In genomic region chr11:66418168-66418985, GRCh38 we compare ENCODE assay signal across 8 cellular contexts. TPM values are rescaled to one million over a fixed set of nuclear protein-coding genes. Genes with fewer than 3 reads are reported as not detected.
DNase-seq lines count a peak whose midpoint lies in the region; ATAC-seq and TF ChIP-seq lines count a peak whose summit lies in the region.

No MANE protein-coding gene starts in this region.

- peaks cover 15% of the 10 kb centered on the region for H3K27me3 Mint-ChIP-seq in Caco-2 (ENCODE audit: insufficient read depth, unreplicated experiment)
- peaks cover 69% of the 10 kb centered on the region for H3K27me3 Mint-ChIP-seq in activated T-cell treated with anti-CD3 and anti-CD28 coated beads, Interleukin-2, amount 50 U/mL, for 72 hours (ENCODE audit: low read depth)
- H3K27me3 Mint-ChIP-seq in neural crest cell (ENCODE audit: low read depth): peaks cover 68% of the 10 kb centered on the region

- POLR2A ChIA-PET in Caco-2 (lab: Charles Lee): interaction anchor here (0.6 to 1.3 kb wide), 3 partner anchors 20 to 62 kb away, joined by 3 to 16 read pairs (median 7); partner anchors contain the start of genes DPP3, MRPL11 and PELI3

- H3K4me3 Mint-ChIP-seq in Caco-2 (ENCODE audit: unreplicated experiment): no peak overlapping the region
- peak overlapping the region; percentile 61 to 66 for H3K4me3 Mint-ChIP-seq in activated T-cell treated with anti-CD3 and anti-CD28 coated beads, Interleukin-2, amount 50 U/mL, for 72 hours
- peak overlapping the region; percentile 42 for H3K4me3 Mint-ChIP-seq in neural crest cell

- H3K9ac ChIP-seq in HUES64 (ENCODE audit: low read depth, low read length): no peak overlapping the region

- no peaks in the 10 kb centered on the region for H3K4me1 ChIP-seq in Caco-2
- H3K4me1 ChIP-seq in HUES64 (ENCODE audit: insufficient read depth, low read length): peaks cover 40% of the 10 kb centered on the region

- ATAC-seq in activated T-cell treated with anti-CD3 and anti-CD28 coated beads, Interleukin-2, amount 50 U/mL, for 72 hours (replicated peaks in 1 of 2): peak; percentile 90 to 92
- no peak for ATAC-seq in left lobe of liver

- H3K4me3 ChIP-seq in Caco-2 (ENCODE audit: low read depth, low read length): no peak overlapping the region
- H3K4me3 ChIP-seq in HUES64 (ENCODE audit: low read length): peak overlapping the region; percentile 16; the same call in 1 of the 2 replicates

- peaks cover 10% of the 10 kb centered on the region for H3K9me3 Mint-ChIP-seq in Caco-2 (ENCODE audit: unreplicated experiment)
- peaks cover 3 to 5% of the 10 kb centered on the region in 2 donors for H3K9me3 Mint-ChIP-seq in activated T-cell treated with anti-CD3 and anti-CD28 coated beads, Interleukin-2, amount 50 U/mL, for 72 hours
- H3K9me3 Mint-ChIP-seq in neural crest cell: no peaks in the 10 kb centered on the region

- no peaks in the 10 kb centered on the region; the same call in 1 of the 2 replicates for H3K27me3 ChIP-seq in Caco-2 (replicated peaks; ENCODE audit: control insufficient read depth, insufficient read depth, low read length)
- H3K27me3 ChIP-seq in HUES64 (ENCODE audit: insufficient read depth, low read length): peaks cover 27% of the 10 kb centered on the region

- H3K4me1 Mint-ChIP-seq in Caco-2 (ENCODE audit: low read depth, unreplicated experiment): peaks cover 14% of the 10 kb centered on the region
- H3K4me1 Mint-ChIP-seq in activated T-cell treated with anti-CD3 and anti-CD28 coated beads, Interleukin-2, amount 50 U/mL, for 72 hours (ENCODE audit: low read depth): peaks cover 35% of the 10 kb centered on the region
- peaks cover 30% of the 10 kb centered on the region for H3K4me1 Mint-ChIP-seq in neural crest cell

- H3K27ac Mint-ChIP-seq in Caco-2 (ENCODE audit: unreplicated experiment) (no peak overlapping the region), neural crest cell (ENCODE audit: unreplicated experiment) (no peak overlapping the region)
- peak overlapping the region; percentile 19 for H3K27ac Mint-ChIP-seq in activated T-cell treated with anti-CD3 and anti-CD28 coated beads, Interleukin-2, amount 50 U/mL, for 72 hours

- H3K9me3 ChIP-seq in Caco-2 (peaks cover 7% of the 10 kb centered on the region; the same call in 1 of the 2 replicates), HUES64 (ENCODE audit: insufficient read depth, low read depth, low read length) (no peaks in the 10 kb centered on the region)

- peak; percentile 82 to 89 for DNase-seq in Caco-2
- DNase-seq in RPMI7951 (ENCODE audit: low read depth): peak; percentile 97
- DNase-seq in activated T-cell treated with anti-CD3 and anti-CD28 coated beads, Interleukin-2, amount 50 U/mL, for 72 hours: peak; percentile 70 to 84
- peak; percentile 95 for DNase-seq in fibroblast of gingiva (ENCODE audit: low read depth)
- peak; percentile 91 for DNase-seq in neural crest cell (ENCODE audit: low read depth, low spot score)
- DNase-seq in substantia nigra (lab: John Stamatoyannopoulos, UW): peak in 31 of 49 donors; percentile 2 to 95 (median 28)
- DNase-seq in left lobe of liver (ENCODE audit: low spot score): no peak

- H3K36me3 ChIP-seq in Caco-2 (ENCODE audit: control insufficient read depth, insufficient read depth, low read length): no peaks in the 10 kb centered on the region
- H3K36me3 ChIP-seq in HUES64 (ENCODE audit: insufficient read depth, low read length): no peaks in the 10 kb centered on the region

- peak in 1 of 2 experiments; percentile 56 for TF ChIP-seq CTCF in Caco-2 (IDR thresholded peaks at IDR 0.05; ENCODE audit: insufficient read depth in 1 of 2, low read depth in 1 of 2, low read length in 1 of 2, severe bottlenecking in 1 of 2, unreplicated experiment in 1 of 2)
- no peak for TF ChIP-seq CTCF in neural crest cell (conservative IDR thresholded peaks at IDR 0.05)

- peak overlapping the region; percentile 11; the same call in 1 of the 2 replicates for H3K27ac ChIP-seq in HUES64 (ENCODE audit: low read depth, low read length)
- H3K27ac ChIP-seq in substantia nigra (ENCODE audit: low read depth, low read length, poor library complexity, severe bottlenecking): no peak overlapping the region

- intact Hi-C loops in Caco-2 (cut with micrococcal nuclease; ENCODE audit: unreplicated experiment): loop anchor here (1.0 kb wide), 1 partner anchor 48 kb away; the partner anchor contains the start of gene PELI3

- H3K36me3 Mint-ChIP-seq in Caco-2 (ENCODE audit: insufficient read depth, unreplicated experiment) (peaks cover 18% of the 10 kb centered on the region), neural crest cell (ENCODE audit: low read depth) (peaks cover 2% of the 10 kb centered on the region)
- H3K36me3 Mint-ChIP-seq in activated T-cell treated with anti-CD3 and anti-CD28 coated beads, Interleukin-2, amount 50 U/mL, for 72 hours (ENCODE audit: insufficient read depth in 2 of 2): peaks cover 0 to 2% of the 10 kb centered on the region in 2 donors

- CTCF ChIA-PET in Caco-2 (lab: Charles Lee): interaction anchor here (0.6 to 1.7 kb wide), 11 partner anchors 11 to 497 kb away, joined by 3 to 24 read pairs (median 6); partner anchors contain the start of genes DPP3, MRPL11, PELI3 and RBM4B

- WGBS in HUES64: 6% methylated on average over 16 of the region's 16 CpGs

- no TSS peak for BruUV-seq in Caco-2 (replicated peaks; lab: Mats Ljungman, UMichigan)

RNA-seq across cellular contexts. Expression of gene NPAS4, which starts 2.5 kb away (rescaled TPM):
- not detected in 2 replicates for total RNA-seq in Caco-2 (2022)
- polyA plus RNA-seq in HUES64 (2013, experiment 1 of 2): 0.35 TPM
- 0.19 TPM for polyA plus RNA-seq in HUES64 (2013, experiment 2 of 2)
- not detected in 2 replicates for total RNA-seq in RPMI7951 (2014; rRNA removed; shearing (Covaris generic))
- total RNA-seq in activated T-cell treated with anti-CD3 and anti-CD28 coated beads, Interleukin-2, amount 50 U/mL, for 72 hours: not detected
- total RNA-seq in neural crest cell: 0.14 and 0.63 TPM in 2 replicates
- not detected for total RNA-seq in left lobe of liver

RNA-seq across cellular contexts. Expression of gene MRPL11, which starts 20.3 kb away (rescaled TPM):
- total RNA-seq in Caco-2 (2022) (201 and 206 TPM in 2 replicates), neural crest cell (91.4 and 92.7 TPM in 2 replicates), left lobe of liver (28.5 TPM)
- 112 TPM for polyA plus RNA-seq in HUES64 (2013, experiment 1 of 2)
- 113 TPM for polyA plus RNA-seq in HUES64 (2013, experiment 2 of 2)
- 67.6 and 74.4 TPM in 2 replicates for total RNA-seq in RPMI7951 (2014; rRNA removed; shearing (Covaris generic))
- 10 to 100 TPM; 57.4 to 66.6 TPM for total RNA-seq in activated T-cell treated with anti-CD3 and anti-CD28 coated beads, Interleukin-2, amount 50 U/mL, for 72 hours

RNA-seq across cellular contexts. Expression of gene SLC29A2, which starts 46.8 kb away (rescaled TPM):
- total RNA-seq in Caco-2 (2022): 30.3 and 32.0 TPM in 2 replicates
- polyA plus RNA-seq in HUES64 (2013, experiment 1 of 2): 20.4 TPM
- 22.7 TPM for polyA plus RNA-seq in HUES64 (2013, experiment 2 of 2)
- total RNA-seq in RPMI7951 (2014; rRNA removed; shearing (Covaris generic)): 0.39 and 1.4 TPM in 2 replicates
- total RNA-seq in activated T-cell treated with anti-CD3 and anti-CD28 coated beads, Interleukin-2, amount 50 U/mL, for 72 hours: 1 to 10 TPM; 3.3 to 3.6 TPM
- total RNA-seq in neural crest cell: 38.7 and 39.5 TPM in 2 replicates
- total RNA-seq in left lobe of liver: 0.48 TPM

RNA-seq across cellular contexts. Expression of gene PELI3, which starts 48.3 kb away (rescaled TPM):
- total RNA-seq in Caco-2 (2022): 21.0 and 21.1 TPM in 2 replicates
- 3.6 TPM for polyA plus RNA-seq in HUES64 (2013, experiment 1 of 2)
- polyA plus RNA-seq in HUES64 (2013, experiment 2 of 2): 4.8 TPM
- total RNA-seq in RPMI7951 (2014; rRNA removed; shearing (Covaris generic)): 6.6 TPM in 2 replicates
- total RNA-seq in activated T-cell treated with anti-CD3 and anti-CD28 coated beads, Interleukin-2, amount 50 U/mL, for 72 hours: 1 to 10 TPM; 6.2 to 6.6 TPM
- total RNA-seq in neural crest cell: 13.3 and 13.6 TPM in 2 replicates
- total RNA-seq in left lobe of liver: 4.8 TPM
